In the genomic region with DNA sequence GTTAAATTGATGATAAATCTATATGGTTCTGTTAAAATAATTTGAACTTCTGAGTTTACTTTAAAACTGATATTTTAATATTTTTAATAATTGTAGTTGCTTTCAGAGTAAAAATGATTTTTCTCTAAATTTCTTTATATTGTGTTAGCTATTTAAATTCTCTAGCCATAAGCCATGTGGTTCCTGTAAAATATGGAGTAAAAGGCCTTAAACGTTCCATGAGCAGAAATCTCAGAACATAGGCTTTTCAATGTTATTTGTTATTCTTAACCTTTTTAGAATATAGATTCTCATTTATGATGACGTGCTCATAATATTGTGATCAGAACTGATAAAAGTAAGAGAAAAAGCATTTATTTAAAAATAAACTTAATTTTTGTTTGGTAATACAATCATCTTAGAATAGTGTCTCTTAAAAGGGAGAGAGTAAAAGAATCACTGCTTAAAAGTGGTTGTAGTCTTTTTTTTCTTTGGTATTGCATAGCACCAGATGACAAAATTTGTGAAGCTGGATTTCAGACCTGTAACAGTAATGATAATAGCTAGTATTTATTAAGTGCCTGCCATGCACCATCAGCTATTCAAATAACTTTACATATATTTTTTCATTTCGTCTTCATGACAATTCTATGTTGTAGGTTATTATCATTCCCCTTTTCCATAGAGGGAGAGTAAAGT, we compare ENCODE assay signal across 8 cellular contexts. TPM values are rescaled to one million over a fixed set of nuclear protein-coding genes. Genes with fewer than 3 reads are reported as not detected.
DNase-seq lines count a peak whose midpoint lies in the region; TF ChIP-seq lines count a peak whose summit lies in the region.

No MANE protein-coding gene starts in this region.

- H3K27ac ChIP-seq in Peyer's patch (peak overlapping the region; percentile 3 to 97 (median 60)), prostate gland (peak overlapping the region in 1 of 2 donors; percentile 95), substantia nigra (ENCODE audit: low read depth, low read length, poor library complexity, severe bottlenecking) (no peak overlapping the region)

- H3K4me3 ChIP-seq in Peyer's patch (peak overlapping the region; percentile 82 to 94 (median 88)), fibroblast of mammary gland (ENCODE audit: control insufficient read depth, low read depth, low read length) (peak overlapping the region; percentile 94), prostate gland (peak overlapping the region; percentile 84 to 97)

- intact Hi-C loops in prostate gland (cut with DNase I) = loop anchor here (5.0 to 10.0 kb wide), 2 partner anchors 111 to 166 kb away; a partner anchor contains a TSS

- no peak for TF ChIP-seq CTCF in Peyer's patch (IDR thresholded peaks at IDR 0.05)
- no peak for TF ChIP-seq CTCF in fibroblast of mammary gland (conservative IDR thresholded peaks at IDR 0.05; ENCODE audit: control insufficient read depth, insufficient read depth, low read depth, low read length)
- no peak for TF ChIP-seq CTCF in prostate gland (IDR thresholded peaks at IDR 0.05)

- H3K27me3 ChIP-seq in Peyer's patch (no peaks in the 10 kb centered on the region), prostate gland (replicated peaks; ENCODE audit: insufficient read depth) (no peaks in the 10 kb centered on the region)

- H3K36me3 ChIP-seq in ES-I3 (ENCODE audit: insufficient read depth, low read length) (no peaks in the 10 kb centered on the region), Peyer's patch (no peaks in the 10 kb centered on the region), prostate gland (no peaks in the 10 kb centered on the region)

- H3K9me3 ChIP-seq in ES-I3 (ENCODE audit: control insufficient read depth, insufficient read depth, low read length) = no peaks in the 10 kb centered on the region
- no peaks in the 10 kb centered on the region for H3K9me3 ChIP-seq in Peyer's patch
- no peaks in the 10 kb centered on the region for H3K9me3 ChIP-seq in prostate gland

- no peak for DNase-seq in Peyer's patch
- DNase-seq in fibroblast of mammary gland (ENCODE audit: low read depth) = no peak
- no peak for DNase-seq in prostate gland (ENCODE audit: low spot score)
- DNase-seq in EL = no peak
- DNase-seq in HuH-7.5 (ENCODE audit: low spot score) = no peak
- DNase-seq in AML-193 (lab: John Stamatoyannopoulos, UW) = no peak
- no peak for DNase-seq in substantia nigra (lab: John Stamatoyannopoulos, UW)

- H3K4me1 ChIP-seq in ES-I3 (ENCODE audit: insufficient read depth, low read length) = no peaks in the 10 kb centered on the region; the same call in 1 of the 2 replicates
- H3K4me1 ChIP-seq in Peyer's patch = peaks cover 0 to 31% (median 0%) of the 10 kb centered on the region in 4 donors
- no peaks in the 10 kb centered on the region for H3K4me1 ChIP-seq in prostate gland (replicated peaks)

- 12% methylated on average over 3 of the region's 3 CpGs for WGBS in prostate gland

- TF ChIP-seq POLR2A in Peyer's patch (IDR thresholded peaks at IDR 0.05) = no peak
- TF ChIP-seq POLR2A in prostate gland (IDR thresholded peaks at IDR 0.05) = no peak

- peak overlapping the region; percentile 90; the same call in 1 of the 2 replicates for H3K9ac ChIP-seq in ES-I3 (ENCODE audit: low read depth, low read length)

RNA-seq across cellular contexts. Expression of a gene that starts 2.7 kb away (rescaled TPM):
- 10 to 100 TPM; 20.6 to 34.7 (median 30.0) TPM for total RNA-seq in Peyer's patch
- total RNA-seq in prostate gland = 10 to 100 TPM; 41.1 to 69.9 TPM
